19 cellular contexts compared by ENCODE assay signal in the genomic region with DNA sequence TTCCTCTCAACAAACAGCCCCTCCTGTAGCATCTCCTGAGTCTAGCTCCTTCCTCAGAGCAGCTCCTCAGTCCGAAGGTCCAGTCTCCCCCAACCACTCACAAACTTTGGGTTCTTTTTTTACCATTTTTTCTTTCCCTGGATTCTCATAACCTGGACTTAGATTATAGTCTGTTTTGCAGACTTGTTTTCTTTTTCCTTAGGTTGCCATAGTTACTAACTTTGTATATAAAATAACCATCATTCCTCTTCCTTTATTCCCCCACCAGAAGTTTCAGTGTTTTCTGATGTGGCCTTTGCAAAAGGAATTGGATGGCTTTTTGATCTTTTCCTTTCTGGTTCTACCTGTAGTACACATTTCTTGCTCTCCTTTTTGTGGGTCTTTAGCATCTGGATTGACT. TPM values are rescaled to one million over a fixed set of nuclear protein-coding genes. Genes with fewer than 3 reads are reported as not detected.
DNase-seq lines count a peak whose midpoint lies in the region; ATAC-seq and TF ChIP-seq lines count a peak whose summit lies in the region.
"Had no signal": no experiment of that assay in that cellular context is flagged by ENCODE, and none has a peak within 500 bp of the region (broad histone marks: within the 10 kb centered on the region; RNA-seq: fewer than 3 reads in every experiment).

No MANE protein-coding gene starts in this region.

- H3K4me3 ChIP-seq in CD4-positive, alpha-beta memory T cell (ENCODE audit: low read length in 2 of 2) = no peak overlapping the region
- H3K4me3 ChIP-seq in Loucy (ENCODE audit: low read length, poor library complexity, severe bottlenecking) = no peak overlapping the region
- H3K4me3 ChIP-seq in fibroblast of pulmonary artery (replicated peaks; ENCODE audit: low read depth, low read length) = no peak overlapping the region

- peaks cover 31 to 57% of the 10 kb centered on the region in 2 donors for H3K36me3 Mint-ChIP-seq in CD4-positive, alpha-beta memory T cell
- peaks cover 20% of the 10 kb centered on the region for H3K36me3 Mint-ChIP-seq in osteocyte (ENCODE audit: unreplicated experiment)

- H3K79me2 ChIP-seq in Loucy (ENCODE audit: insufficient read depth, low read length) = peaks cover 83% of the 10 kb centered on the region

- no peaks in the 10 kb centered on the region for H3F3A ChIP-seq in Loucy (ENCODE audit: low read depth)

- no peak for TF ChIP-seq CTCF in Loucy (conservative IDR thresholded peaks at IDR 0.05; ENCODE audit: low read length)
- TF ChIP-seq CTCF in fibroblast of pulmonary artery (IDR thresholded peaks at IDR 0.05; ENCODE audit: low read length, missing control alignments) = no peak
- no peak for TF ChIP-seq CTCF in osteocyte (IDR thresholded peaks at IDR 0.05)

- H3K4me3 Mint-ChIP-seq in CD4-positive, alpha-beta memory T cell = peak overlapping the region in 6 of 8 donors; percentile 29 to 67 (median 41)
- H3K4me3 Mint-ChIP-seq in osteocyte (ENCODE audit: unreplicated experiment) = no peak overlapping the region
- H3K4me3 Mint-ChIP-seq: activated naive CD8-positive, alpha-beta T cell treated with anti-CD3 and anti-CD28 coated beads, Interleukin-2, amount 10 ng/mL, durations not matched to agents 7 days and 5 days had no signal

- no peaks in the 10 kb centered on the region for H3K9me3 ChIP-seq in CD4-positive, alpha-beta memory T cell (ENCODE audit: control insufficient read depth in 1 of 2, low read length in 2 of 2)
- no peaks in the 10 kb centered on the region for H3K9me3 ChIP-seq in Loucy (ENCODE audit: insufficient read depth, low read depth, low read length)

- no peak overlapping the region for H3K27ac ChIP-seq in CD4-positive, alpha-beta memory T cell (ENCODE audit: low read depth, low read length)
- H3K27ac ChIP-seq: epithelial cell of prostate had no signal

- CTCF ChIA-PET in CD4-positive, alpha-beta memory T cell (lab: Charles Lee; ENCODE audit: partially characterized antibody) = interaction anchor here (0.8 to 1.0 kb wide), 2 partner anchors 17 to 19 kb away, joined by 3 read pairs; no protein-coding TSS in a partner anchor

- peak overlapping the region; percentile 22 for H3K4me2 ChIP-seq in Loucy (ENCODE audit: low read depth, low read length, poor library complexity, severe bottlenecking)

- no peaks in the 10 kb centered on the region for H3K9me2 ChIP-seq in Loucy (replicated peaks; ENCODE audit: low read depth, low read length)

- intact Hi-C loops in CD4-positive, alpha-beta memory T cell (cut with micrococcal nuclease) = no loop called here

- H3K27me3 ChIP-seq in CD4-positive, alpha-beta memory T cell (ENCODE audit: insufficient read depth, low read length) = no peaks in the 10 kb centered on the region
- H3K27me3 ChIP-seq in Loucy (ENCODE audit: insufficient read depth, low read length, poor library complexity, severe bottlenecking) = no peaks in the 10 kb centered on the region

- H3K4me1 Mint-ChIP-seq in CD4-positive, alpha-beta memory T cell = peaks cover 67 to 88% (median 78%) of the 10 kb centered on the region in 4 donors
- peaks cover 24% of the 10 kb centered on the region for H3K4me1 Mint-ChIP-seq in osteocyte (ENCODE audit: unreplicated experiment)

- H3K36me3 ChIP-seq in CD4-positive, alpha-beta memory T cell (ENCODE audit: insufficient read depth, low read length) = peaks cover 21% of the 10 kb centered on the region
- peaks cover 63% of the 10 kb centered on the region; the same call in 1 of the 2 replicates for H3K36me3 ChIP-seq in Loucy (ENCODE audit: insufficient read depth, low read length)

- POLR2A ChIA-PET in CD4-positive, alpha-beta memory T cell (lab: Charles Lee; ENCODE audit: partially characterized antibody) = interaction anchor here (1.4 to 4.5 kb wide), 2 partner anchors 12 to 19 kb away, joined by 3 to 27 read pairs; partner anchors contain the start of gene STK35

- peaks cover 0 to 1% (median 0%) of the 10 kb centered on the region in 8 donors for H3K9me3 Mint-ChIP-seq in CD4-positive, alpha-beta memory T cell
- H3K9me3 Mint-ChIP-seq in osteocyte (ENCODE audit: unreplicated experiment) = no peaks in the 10 kb centered on the region
- H3K9me3 Mint-ChIP-seq: activated naive CD8-positive, alpha-beta T cell treated with anti-CD3 and anti-CD28 coated beads, Interleukin-2, amount 10 ng/mL, durations not matched to agents 7 days and 5 days had no signal

- ATAC-seq in GM19351 (IDR thresholded peaks at IDR 0.05; ENCODE audit: unreplicated experiment) (no peak), HG03135 (IDR thresholded peaks at IDR 0.05; ENCODE audit: unreplicated experiment) (no peak)

- H3K9ac ChIP-seq in Loucy (ENCODE audit: low read depth, low read length, poor library complexity, severe bottlenecking) = no peak overlapping the region

- peaks cover 37% of the 10 kb centered on the region for H4K20me1 ChIP-seq in Loucy (ENCODE audit: insufficient read depth, low read length, poor library complexity, severe bottlenecking)

- no peak for DNase-seq in CD4-positive, alpha-beta memory T cell
- DNase-seq in fibroblast of pulmonary artery (ENCODE audit: low read depth) (peak; percentile 11), osteocyte (ENCODE audit: extremely low spot score, unreplicated experiment) (no peak), islet precursor cell (no peak)
- no peak for DNase-seq in stimulated activated naive CD4-positive, alpha-beta T cell (lab: John Stamatoyannopoulos, UW)
- DNase-seq: activated CD4-positive, alpha-beta T cell treated with anti-CD3 and anti-CD28 coated beads, Interleukin-2, amount 50 U/mL, for 1 hour; activated naive CD8-positive, alpha-beta T cell treated with anti-CD3 and anti-CD28 coated beads, Interleukin-2, amount 10 ng/mL, durations not matched to agents 7 days and 5 days; Calu3; H7; mesendoderm; MM.1S; NCI-H1694; NCI-H2227 treated with DMSO at 0.1 percent for 48 hours; NK-92 treated with Interleukin-12 subunit alpha and Interleukin-12 subunit beta, amount 100 ng/mL, for 24 hours; retina had no signal

- H2AFZ ChIP-seq in Loucy (ENCODE audit: low read length) = no peak overlapping the region

- peak overlapping the region in 6 of 7 donors; percentile 0 to 92 (median 48) for H3K27ac Mint-ChIP-seq in CD4-positive, alpha-beta memory T cell
- peak overlapping the region; percentile 74 for H3K27ac Mint-ChIP-seq in osteocyte (ENCODE audit: unreplicated experiment)
- H3K27ac Mint-ChIP-seq: activated naive CD8-positive, alpha-beta T cell treated with anti-CD3 and anti-CD28 coated beads, Interleukin-2, amount 10 ng/mL, durations not matched to agents 7 days and 5 days had no signal

- H3K4me1 ChIP-seq in CD4-positive, alpha-beta memory T cell (ENCODE audit: insufficient read depth, low read length) = peaks cover 71% of the 10 kb centered on the region
- H3K4me1 ChIP-seq in Loucy (ENCODE audit: insufficient read depth, low read length, poor library complexity, severe bottlenecking) = peaks cover 15% of the 10 kb centered on the region

- H3K27me3 Mint-ChIP-seq in CD4-positive, alpha-beta memory T cell = no peaks in the 10 kb centered on the region
- no peaks in the 10 kb centered on the region for H3K27me3 Mint-ChIP-seq in osteocyte (ENCODE audit: unreplicated experiment)
- H3K27me3 Mint-ChIP-seq: activated naive CD8-positive, alpha-beta T cell treated with anti-CD3 and anti-CD28 coated beads, Interleukin-2, amount 10 ng/mL, durations not matched to agents 7 days and 5 days had no signal

RNA-seq across cellular contexts. Expression of gene STK35, which starts 12.9 kb away (rescaled TPM):
- 10 to 100 TPM; 18.5 to 19.3 TPM for total RNA-seq in CD4-positive, alpha-beta memory T cell
- polyA plus RNA-seq in CD4-positive, alpha-beta memory T cell = 1 to 10 TPM; 5.9 to 6.4 TPM
- total RNA-seq in osteocyte = 15.6 and 16.3 TPM in 2 replicates
